In the genomic region with DNA sequence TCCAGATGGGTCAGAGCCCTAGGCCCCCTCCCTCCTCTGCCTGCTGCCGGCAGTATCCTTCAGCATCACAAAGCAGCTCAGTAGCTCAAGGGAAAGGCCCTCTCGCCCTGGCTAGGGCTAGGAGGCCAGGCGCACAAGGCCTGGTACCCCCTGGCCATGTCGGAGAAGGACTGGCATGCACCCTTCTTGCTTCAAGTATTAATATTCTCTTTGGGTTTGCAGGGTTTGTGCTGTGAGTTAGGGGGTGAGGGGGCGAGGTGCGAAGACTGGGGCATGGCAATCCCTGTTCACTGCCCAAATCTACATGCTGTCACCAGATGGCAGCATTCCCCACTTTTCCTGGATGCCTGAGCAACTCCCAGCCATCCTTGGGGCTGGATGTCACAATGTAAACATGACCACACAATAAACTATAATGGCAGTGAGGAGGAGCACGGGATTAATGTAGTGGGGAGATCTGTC, we compare ENCODE assay signal across 9 cellular contexts.
DNase-seq lines count a peak whose midpoint lies in the region; ATAC-seq and TF ChIP-seq lines count a peak whose summit lies in the region.
"Had no signal": no experiment of that assay in that cellular context is flagged by ENCODE, and none has a peak within 500 bp of the region (broad histone marks: within the 10 kb centered on the region; RNA-seq: fewer than 3 reads in every experiment).

No MANE protein-coding gene starts in this region.

- 20 to 29% methylated on average over 1 to 5 of the region's 7 CpGs for WGBS in gastroesophageal sphincter (ENCODE audit: low coverage in 1 of 2), 2 donors

- TF ChIP-seq POLR2A in gastroesophageal sphincter (IDR thresholded peaks at IDR 0.05) = no peak

- TF ChIP-seq EP300 in gastroesophageal sphincter (IDR thresholded peaks at IDR 0.05) = no peak

- TF ChIP-seq CTCF in VCaP (conservative IDR thresholded peaks at IDR 0.05) = peak; percentile 86
- peak in 3 of 4 experiments; percentile 66 to 73 (median 69) for TF ChIP-seq CTCF in gastroesophageal sphincter (IDR thresholded peaks at IDR 0.05)

- H3K27me3 ChIP-seq in gastroesophageal sphincter = no peaks in the 10 kb centered on the region

- peak; percentile 23 to 40 for DNase-seq in activated CD4-positive, alpha-beta T cell treated with anti-CD3 and anti-CD28 coated beads, Interleukin-2, amount 50 U/mL, for 48 hours
- no peak for DNase-seq in activated CD4-positive, alpha-beta T cell treated with anti-CD3 and anti-CD28 coated beads, Interleukin-2, amount 50 U/mL, for 1 hour
- DNase-seq in NAMALWA (ENCODE audit: low spot score) (peak; percentile 31), posterior cingulate gyrus (peak in 9 of 10 donors; percentile 59 to 96 (median 78)), NCI-H1930 (lab: John Stamatoyannopoulos, UW) (no peak)

- H3K4me3 ChIP-seq in gastroesophageal sphincter = no peak overlapping the region

- peaks cover 0 to 40% of the 10 kb centered on the region in 2 donors for H3K36me3 ChIP-seq in gastroesophageal sphincter

- H3K27ac ChIP-seq in VCaP (peak overlapping the region; percentile 36; the same call in 1 of the 2 replicates), gastroesophageal sphincter (peak overlapping the region in 1 of 4 donors; percentile 19)
- H3K27ac ChIP-seq: epithelial cell of prostate had no signal

- no peaks in the 10 kb centered on the region for H3K9me3 ChIP-seq in gastroesophageal sphincter

- intact Hi-C loops in posterior cingulate gyrus (cut with DNase I) = loop anchor here (2.0 to 5.0 kb wide), 2 partner anchors 88 to 259 kb away; a partner anchor contains a TSS

- peak; percentile 63 for ATAC-seq in gastroesophageal sphincter
- ATAC-seq in GM21717 (IDR thresholded peaks at IDR 0.05; ENCODE audit: unreplicated experiment) = no peak

- H3K4me1 ChIP-seq in gastroesophageal sphincter = peaks cover 0 to 53% (median 15%) of the 10 kb centered on the region in 3 donors

Comparison
In these comparisons a context has a peak if more than half of its experiments do, and no peak if none do; other contexts are left out.
1. DNase-seq: peak in activated CD4-positive, alpha-beta T cell treated with anti-CD3 and anti-CD28 coated beads, Interleukin-2, amount 50 U/mL, for 48 hours (2 of 2), NAMALWA (single experiment) and posterior cingulate gyrus (9 of 10); none in activated CD4-positive, alpha-beta T cell treated with anti-CD3 and anti-CD28 coated beads, Interleukin-2, amount 50 U/mL, for 1 hour (single experiment) and NCI-H1930 (0 of 2).